10 cellular contexts compared by ENCODE assay signal in the genomic region with DNA sequence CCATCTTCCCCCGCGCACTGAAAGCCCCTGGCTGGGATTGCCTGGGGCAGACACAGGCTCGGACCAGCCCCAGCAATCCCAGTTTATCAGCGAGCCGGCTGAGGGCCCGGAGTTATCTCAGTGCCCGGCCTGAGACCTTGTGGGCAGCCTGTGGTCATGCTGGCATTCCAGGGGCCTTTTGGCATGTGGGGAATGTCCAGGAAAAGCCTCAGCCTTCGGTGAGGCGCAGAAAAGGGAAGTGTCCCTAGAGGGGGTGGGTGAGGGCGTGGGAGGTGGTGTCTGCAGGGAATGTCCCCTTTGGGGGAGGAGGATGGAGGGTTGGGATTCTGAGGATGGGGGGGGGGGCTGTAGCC. TPM values are rescaled to one million over a fixed set of nuclear protein-coding genes. Genes with fewer than 3 reads are reported as not detected.
DNase-seq lines count a peak whose midpoint lies in the region; ATAC-seq and TF ChIP-seq lines count a peak whose summit lies in the region.
"Had no signal": no experiment of that assay in that cellular context is flagged by ENCODE, and none has a peak within 500 bp of the region (broad histone marks: within the 10 kb centered on the region; RNA-seq: fewer than 3 reads in every experiment).

No MANE protein-coding gene starts in this region.

- TF ChIP-seq POLR2A in adrenal gland (IDR thresholded peaks at IDR 0.05) (no peak), uterus (IDR thresholded peaks at IDR 0.05) (no peak)

- ATAC-seq in psoas muscle = no peak

- no peak overlapping the region for H3K27ac Mint-ChIP-seq in activated T-cell treated with anti-CD3 and anti-CD28 coated beads, Interleukin-2, amount 50 U/mL, for 24 hours

- DNase-seq in cardiac muscle cell (ENCODE audit: low read depth in 1 of 2, low spot score in 1 of 2) (peak; percentile 86 to 92), cardiac septum (ENCODE audit: low spot score) (no peak), adrenal gland (peak in 6 of 7 donors; percentile 64 to 80 (median 77)), iris pigment epithelial cell (ENCODE audit: low read depth) (peak; percentile 82), uterus (no peak), psoas muscle (no peak), medulla oblongata (ENCODE audit: extremely low spot score) (no peak)
- no peak for DNase-seq in activated T-cell treated with anti-CD3 and anti-CD28 coated beads, Interleukin-2, amount 50 U/mL, for 24 hours
- DNase-seq: activated CD8-positive, alpha-beta memory T cell treated with anti-CD3 and anti-CD28 coated beads, Interleukin-2, amount 50 U/mL, for 48 hours; NCI-H2029 had no signal

- no peak for TF ChIP-seq CTCF in cardiac muscle cell (IDR thresholded peaks at IDR 0.05; ENCODE audit: low read depth, low read length)
- TF ChIP-seq CTCF in adrenal gland (IDR thresholded peaks at IDR 0.05) = no peak
- no peak for TF ChIP-seq CTCF in uterus (IDR thresholded peaks at IDR 0.05)
- TF ChIP-seq CTCF in psoas muscle (IDR thresholded peaks at IDR 0.05) = no peak

- H3K4me1 Mint-ChIP-seq in activated T-cell treated with anti-CD3 and anti-CD28 coated beads, Interleukin-2, amount 50 U/mL, for 24 hours (ENCODE audit: low read depth) = peaks cover 30% of the 10 kb centered on the region

- 25 to 46% (median 26%) methylated on average over 3 to 10 of the region's 10 CpGs for WGBS in adrenal gland, 4 donors
- 35 to 56% (median 46%) methylated on average over 10 of the region's 10 CpGs for WGBS in psoas muscle, 3 donors

- H3K27ac ChIP-seq in cardiac muscle cell = peak overlapping the region; percentile 86
- H3K27ac ChIP-seq in adrenal gland = peak overlapping the region in 3 of 5 donors; percentile 12 to 88 (median 71)
- H3K27ac ChIP-seq in uterus = peak overlapping the region; percentile 61 to 75
- no peak overlapping the region for H3K27ac ChIP-seq in psoas muscle

- no peak overlapping the region for H3K4me3 Mint-ChIP-seq in activated T-cell treated with anti-CD3 and anti-CD28 coated beads, Interleukin-2, amount 50 U/mL, for 24 hours

- H3K27me3 Mint-ChIP-seq in activated T-cell treated with anti-CD3 and anti-CD28 coated beads, Interleukin-2, amount 50 U/mL, for 24 hours = peaks cover 42% of the 10 kb centered on the region

- intact Hi-C loops in cardiac septum (cut with DNase I) (no loop called here), adrenal gland (cut with DNase I) (no loop called here), uterus (cut with DNase I; ENCODE audit: low total_unique reads) (no loop called here), psoas muscle (cut with DNase I) (no loop called here)

- H3K36me3 Mint-ChIP-seq in activated T-cell treated with anti-CD3 and anti-CD28 coated beads, Interleukin-2, amount 50 U/mL, for 24 hours (ENCODE audit: low read depth) = no peaks in the 10 kb centered on the region

- H3K9me3 Mint-ChIP-seq in activated T-cell treated with anti-CD3 and anti-CD28 coated beads, Interleukin-2, amount 50 U/mL, for 24 hours = no peaks in the 10 kb centered on the region

- H3K36me3 ChIP-seq in cardiac muscle cell (no peaks in the 10 kb centered on the region), adrenal gland (replicated peaks in 1 of 2) (no peaks in the 10 kb centered on the region), uterus (no peaks in the 10 kb centered on the region), psoas muscle (ENCODE audit: insufficient read depth in 1 of 2, low read depth in 1 of 2) (no peaks in the 10 kb centered on the region)

- H3K4me1 ChIP-seq in cardiac muscle cell (ENCODE audit: low read depth) (peaks cover 17% of the 10 kb centered on the region), adrenal gland (replicated peaks in 1 of 2) (peaks cover 32 to 40% of the 10 kb centered on the region in 2 donors), uterus (peaks cover 0 to 11% of the 10 kb centered on the region in 2 donors), psoas muscle (peaks cover 5% of the 10 kb centered on the region)

- no peaks in the 10 kb centered on the region for H3K9me3 ChIP-seq in cardiac muscle cell (ENCODE audit: low read depth)
- no peaks in the 10 kb centered on the region for H3K9me3 ChIP-seq in adrenal gland (replicated peaks in 1 of 3)
- H3K9me3 ChIP-seq in uterus = no peaks in the 10 kb centered on the region
- H3K9me3 ChIP-seq in psoas muscle = no peaks in the 10 kb centered on the region

- H3K27me3 ChIP-seq in cardiac muscle cell (no peaks in the 10 kb centered on the region), adrenal gland (no peaks in the 10 kb centered on the region), uterus (no peaks in the 10 kb centered on the region), psoas muscle (ENCODE audit: insufficient read depth in 3 of 3, low read length in 2 of 3) (peaks cover 0 to 37% (median 20%) of the 10 kb centered on the region in 3 donors)

- H3K4me3 ChIP-seq in cardiac muscle cell = no peak overlapping the region
- no peak overlapping the region for H3K4me3 ChIP-seq in adrenal gland
- H3K4me3 ChIP-seq in uterus = no peak overlapping the region
- H3K4me3 ChIP-seq in psoas muscle = no peak overlapping the region

RNA-seq across cellular contexts. Expression of gene FSCN1, which starts 1.1 kb away (rescaled TPM):
- total RNA-seq in cardiac muscle cell = 340 and 364 TPM in 2 replicates
- polyA plus RNA-seq in cardiac muscle cell = 171 and 180 TPM in 2 replicates
- 32.2 TPM for total RNA-seq in cardiac septum
- total RNA-seq in adrenal gland = 100 to 1,000 TPM in 5 of 8 donors, 10 to 100 TPM in 3; 93.8 to 152 (median 103) TPM
- 10 to 100 TPM; 13.7 to 67.9 (median 56.0) TPM for polyA plus RNA-seq in adrenal gland
- total RNA-seq in uterus = 100 to 1,000 TPM in 1 of 4 donors, 10 to 100 TPM in 3; 27.1 to 175 (median 61.9) TPM
- 10 to 100 TPM in 1 of 4 donors, 1 to 10 TPM in 3; 4.8 to 15.8 (median 8.1) TPM for total RNA-seq in psoas muscle
- polyA plus RNA-seq in psoas muscle = 1 to 10 TPM; 2.2 to 8.3 (median 2.8) TPM

Comparison
In these comparisons a context has a peak if more than half of its experiments do, and no peak if none do; other contexts are left out.
1. DNase-seq: peak in cardiac muscle cell (2 of 2), adrenal gland (6 of 7) and iris pigment epithelial cell (single experiment); none in cardiac septum (single experiment), uterus (0 of 2), activated T-cell treated with anti-CD3 and anti-CD28 coated beads, Interleukin-2, amount 50 U/mL, for 24 hours (single experiment), psoas muscle (0 of 2) and medulla oblongata (single experiment).